In the genomic region with DNA sequence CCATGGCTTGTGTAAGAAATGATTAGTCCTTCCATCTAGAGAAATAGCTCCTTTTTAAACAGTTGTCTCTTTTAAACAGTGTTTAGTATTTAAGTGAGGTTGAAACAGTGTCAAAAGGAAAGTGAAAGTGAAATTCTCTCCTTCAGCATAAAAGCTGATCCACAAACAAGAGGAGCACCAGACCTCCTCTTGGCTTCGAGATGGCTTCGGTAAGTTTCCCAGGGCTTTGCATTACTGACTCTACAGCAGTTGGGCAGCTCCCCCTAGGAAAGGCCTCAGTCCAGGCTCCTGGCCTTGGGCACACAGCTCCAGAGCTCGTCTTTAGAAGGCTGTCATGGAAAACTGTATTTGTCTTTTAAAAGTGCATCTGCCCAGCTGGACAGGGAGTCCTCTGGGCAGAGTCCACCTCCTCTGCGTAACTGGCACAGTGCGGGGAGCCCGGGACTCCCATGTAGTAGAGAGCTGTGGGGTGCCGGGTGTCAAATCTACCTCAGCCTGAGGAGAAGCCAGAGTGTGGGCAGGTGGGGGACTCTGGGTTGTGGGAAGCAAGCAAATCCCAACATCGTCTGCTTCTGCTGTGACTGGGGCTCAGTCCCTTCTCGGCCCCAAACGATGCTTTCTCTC, we compare ENCODE assay signal across 8 cellular contexts. TPM values are rescaled to one million over a fixed set of nuclear protein-coding genes. Genes with fewer than 3 reads are reported as not detected.
DNase-seq lines count a peak whose midpoint lies in the region; ATAC-seq, FAIRE-seq and TF ChIP-seq lines count a peak whose summit lies in the region.

A gene with protein sequence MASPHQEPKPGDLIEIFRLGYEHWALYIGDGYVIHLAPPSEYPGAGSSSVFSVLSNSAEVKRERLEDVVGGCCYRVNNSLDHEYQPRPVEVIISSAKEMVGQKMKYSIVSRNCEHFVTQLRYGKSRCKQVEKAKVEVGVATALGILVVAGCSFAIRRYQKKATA (plus strand): TSS at position 140 of the 624 bp plus-strand sequence. CDS start 61 bp downstream, at position 201.

- H3K4me3 ChIP-seq in SJSA1 (peak within 1 kb of the TSS; percentile 30), left lung (peak within 1 kb of the TSS; percentile 27 to 51)

- H3K4me1 ChIP-seq in SJSA1 (replicated peaks) (peaks cover 40% of the 10 kb centered on the region), left lung (peaks cover 22 to 55% of the 10 kb centered on the region in 2 donors)

- H3K27me3 ChIP-seq in SJSA1 (replicated peaks) = no peaks in the 10 kb centered on the region
- H3K27me3 ChIP-seq in left lung = no peaks in the 10 kb centered on the region

- peak; percentile 85 for FAIRE-seq in GM19239 (lab: Jason Lieb, UNC)

- TF ChIP-seq CTCF in left lung (IDR thresholded peaks at IDR 0.05) = no peak

- DNase-seq in AG08396 (ENCODE audit: low spot score) (peak; percentile 68), GM19239 (ENCODE audit: insufficient read length, low spot score) (peak; percentile 56), SJSA1 (ENCODE audit: low read depth in 1 of 2, low spot score in 2 of 2) (peak in 1 of 2 experiments; percentile 74), cerebellar cortex (ENCODE audit: low spot score) (peak; percentile 53), left lung (no peak)
- DNase-seq in stimulated activated naive CD4-positive, alpha-beta T cell treated with Interleukin-2 at 50 U/mL for 16 hours (lab: John Stamatoyannopoulos, UW) = peak; percentile 24
- no peak for DNase-seq in NK-92 treated with Interleukin-12 subunit alpha and Interleukin-12 subunit beta, amount 100 ng/mL, for 24 hours (lab: John Stamatoyannopoulos, UW)

- ATAC-seq in left lung (peak; percentile 75), HG03135 (IDR thresholded peaks at IDR 0.05; ENCODE audit: unreplicated experiment) (no peak)

- intact Hi-C loops in left lung (cut with DNase I) = no loop called here

- H3K9me3 ChIP-seq in SJSA1 (replicated peaks) = no peaks in the 10 kb centered on the region
- no peaks in the 10 kb centered on the region for H3K9me3 ChIP-seq in left lung

- H3K27ac ChIP-seq in SJSA1 (peak within 1 kb of the TSS; percentile 26), left lung (peak within 1 kb of the TSS; percentile 82 to 93)

- H3K36me3 ChIP-seq in SJSA1 (no peaks in the 10 kb centered on the region), left lung (no peaks in the 10 kb centered on the region)

RNA-seq across cellular contexts. Expression of the gene that starts here (rescaled TPM):
- total RNA-seq in SJSA1 (2014; rRNA removed; shearing (Covaris generic)) = 32.1 and 37.3 TPM in 2 replicates
- total RNA-seq in left lung = 100 to 1,000 TPM; 105 to 217 TPM

Comparison
In these comparisons a context has a peak if more than half of its experiments do, and no peak if none do; other contexts are left out.
1. DNase-seq: peak in AG08396 (single experiment), GM19239 (single experiment), cerebellar cortex (single experiment) and stimulated activated naive CD4-positive, alpha-beta T cell treated with Interleukin-2 at 50 U/mL for 16 hours (single experiment); none in left lung (0 of 2) and NK-92 treated with Interleukin-12 subunit alpha and Interleukin-12 subunit beta, amount 100 ng/mL, for 24 hours (single experiment).